ENCODE assay signal across 26 cellular contexts in genomic region chr6:97654674-97655073, GRCh38.
"Had no signal": no experiment of that assay in that cellular context is flagged by ENCODE, and none has a peak within 500 bp of the region (broad histone marks: within the 10 kb centered on the region; RNA-seq: fewer than 3 reads in every experiment).

No MANE protein-coding gene starts in this region.

- H3K36me3 ChIP-seq: ascending aorta, breast epithelium, cardiac muscle cell, colonic mucosa had no signal

- H3K27ac ChIP-seq: ascending aorta, breast epithelium, cardiac muscle cell, colonic mucosa had no signal

- H3K4me1 Mint-ChIP-seq: activated CD4-positive, alpha-beta memory T cell treated with anti-CD3 and anti-CD28 coated beads, Interleukin-2, amount 10 ng/mL, durations not matched to agents 7 days and 5 days; activated CD4-positive, alpha-beta T cell treated with anti-CD3 and anti-CD28 coated beads, Interleukin-2, amount 10 ng/mL, durations not matched to agents 7 days and 5 days; activated naive CD4-positive, alpha-beta T cell treated with anti-CD3 and anti-CD28 coated beads, Interleukin-2, amount 10 ng/mL, durations not matched to agents 7 days and 5 days; activated naive CD8-positive, alpha-beta T cell treated with anti-CD3 and anti-CD28 coated beads, Interleukin-2, amount 10 ng/mL, durations not matched to agents 7 days and 5 days had no signal

- H3K36me3 Mint-ChIP-seq: activated naive CD4-positive, alpha-beta T cell treated with anti-CD3 and anti-CD28 coated beads, Interleukin-2, amount 10 ng/mL, durations not matched to agents 7 days and 5 days; activated naive CD4-positive, alpha-beta T cell treated with anti-CD3 and anti-CD28 coated beads, Interleukin-2, amount 50 U/mL, for 72 hours; activated naive CD8-positive, alpha-beta T cell treated with anti-CD3 and anti-CD28 coated beads, Interleukin-2, amount 10 ng/mL, durations not matched to agents 7 days and 5 days had no signal

- ATAC-seq: activated naive CD4-positive, alpha-beta T cell treated with anti-CD3 and anti-CD28 coated beads, Interleukin-2, amount 50 U/mL, for 72 hours; activated T-cell treated with anti-CD3 and anti-CD28 coated beads, Interleukin-2, amount 50 U/mL, for 72 hours; esophagus mucosa had no signal

- H3K9me3 ChIP-seq: ascending aorta, breast epithelium, colonic mucosa had no signal

- H3K4me3 Mint-ChIP-seq: activated CD4-positive, alpha-beta memory T cell treated with anti-CD3 and anti-CD28 coated beads, Interleukin-2, amount 10 ng/mL, durations not matched to agents 7 days and 5 days; activated CD4-positive, alpha-beta T cell treated with anti-CD3 and anti-CD28 coated beads, Interleukin-2, amount 10 ng/mL, durations not matched to agents 7 days and 5 days; activated naive CD4-positive, alpha-beta T cell treated with anti-CD3 and anti-CD28 coated beads, Interleukin-2, amount 10 ng/mL, durations not matched to agents 7 days and 5 days; activated naive CD8-positive, alpha-beta T cell treated with anti-CD3 and anti-CD28 coated beads, Interleukin-2, amount 10 ng/mL, durations not matched to agents 7 days and 5 days; activated T-cell treated with anti-CD3 and anti-CD28 coated beads, Interleukin-2, amount 50 U/mL, for 24 hours; activated T-cell treated with anti-CD3 and anti-CD28 coated beads, Interleukin-2, amount 50 U/mL, for 72 hours; brain had no signal

- H3K4me1 ChIP-seq: ascending aorta, breast epithelium, colonic mucosa had no signal

- H3K4me3 ChIP-seq: ascending aorta, breast epithelium, cardiac muscle cell, colonic mucosa had no signal

- H3K27me3 ChIP-seq: ascending aorta, breast epithelium, cardiac muscle cell, colonic mucosa had no signal

- H3K9me3 Mint-ChIP-seq: activated CD4-positive, alpha-beta memory T cell treated with anti-CD3 and anti-CD28 coated beads, Interleukin-2, amount 10 ng/mL, durations not matched to agents 7 days and 5 days; activated CD4-positive, alpha-beta T cell treated with anti-CD3 and anti-CD28 coated beads, Interleukin-2, amount 10 ng/mL, durations not matched to agents 7 days and 5 days had no signal

- H3K27me3 Mint-ChIP-seq: activated CD4-positive, alpha-beta memory T cell treated with anti-CD3 and anti-CD28 coated beads, Interleukin-2, amount 10 ng/mL, durations not matched to agents 7 days and 5 days; activated CD4-positive, alpha-beta T cell treated with anti-CD3 and anti-CD28 coated beads, Interleukin-2, amount 10 ng/mL, durations not matched to agents 7 days and 5 days; activated naive CD4-positive, alpha-beta T cell treated with anti-CD3 and anti-CD28 coated beads, Interleukin-2, amount 10 ng/mL, durations not matched to agents 7 days and 5 days; activated naive CD8-positive, alpha-beta T cell treated with anti-CD3 and anti-CD28 coated beads, Interleukin-2, amount 10 ng/mL, durations not matched to agents 7 days and 5 days; activated T-cell treated with anti-CD3 and anti-CD28 coated beads, Interleukin-2, amount 50 U/mL, for 24 hours; brain had no signal

- DNase-seq: activated CD4-positive, alpha-beta memory T cell treated with anti-CD3 and anti-CD28 coated beads, Interleukin-2, amount 10 ng/mL, durations not matched to agents 7 days and 5 days; activated CD4-positive, alpha-beta T cell treated with anti-CD3 and anti-CD28 coated beads for 1 hour; activated CD4-positive, alpha-beta T cell treated with anti-CD3 and anti-CD28 coated beads for 4 hours; activated CD4-positive, alpha-beta T cell treated with anti-CD3 and anti-CD28 coated beads, Interleukin-2, amount 10 ng/mL, durations not matched to agents 7 days and 5 days; activated CD4-positive, alpha-beta T cell treated with anti-CD3 and anti-CD28 coated beads, Interleukin-2, amount 50 U/mL, for 4 hours; activated CD8-positive, alpha-beta memory T cell treated with anti-CD3 and anti-CD28 coated beads, Interleukin-2, amount 50 U/mL, for 48 hours; activated gamma-delta T cell; activated naive CD4-positive, alpha-beta T cell; activated naive CD4-positive, alpha-beta T cell treated with anti-CD3 and anti-CD28 coated beads, Interleukin-2, amount 10 ng/mL, durations not matched to agents 7 days and 5 days; activated naive CD8-positive, alpha-beta T cell treated with anti-CD3 and anti-CD28 coated beads, Interleukin-2, amount 10 ng/mL, durations not matched to agents 7 days and 5 days; activated T-cell treated with anti-CD3 and anti-CD28 coated beads for 4 hours; activated T-cell treated with anti-CD3 and anti-CD28 coated beads, Interleukin-2, amount 50 U/mL, for 24 hours; activated T-cell treated with anti-CD3 and anti-CD28 coated beads, Interleukin-2, amount 50 U/mL, for 72 hours; central memory CD4-positive, alpha-beta T cell; cerebellar nuclear complex; colonic mucosa; effector CD8-positive, alpha-beta T cell; foreskin fibroblast; head of caudate nucleus; T-helper 2 cell had no signal

- H3K27ac Mint-ChIP-seq: activated CD4-positive, alpha-beta memory T cell treated with anti-CD3 and anti-CD28 coated beads, Interleukin-2, amount 10 ng/mL, durations not matched to agents 7 days and 5 days; activated CD4-positive, alpha-beta T cell treated with anti-CD3 and anti-CD28 coated beads, Interleukin-2, amount 10 ng/mL, durations not matched to agents 7 days and 5 days; activated naive CD4-positive, alpha-beta T cell treated with anti-CD3 and anti-CD28 coated beads, Interleukin-2, amount 10 ng/mL, durations not matched to agents 7 days and 5 days; activated naive CD4-positive, alpha-beta T cell treated with anti-CD3 and anti-CD28 coated beads, Interleukin-2, amount 50 U/mL, for 72 hours; activated naive CD8-positive, alpha-beta T cell treated with anti-CD3 and anti-CD28 coated beads, Interleukin-2, amount 10 ng/mL, durations not matched to agents 7 days and 5 days; activated T-cell treated with anti-CD3 and anti-CD28 coated beads, Interleukin-2, amount 50 U/mL, for 24 hours; activated T-cell treated with anti-CD3 and anti-CD28 coated beads, Interleukin-2, amount 50 U/mL, for 72 hours had no signal
